1 cellular context compared by ENCODE assay signal in genomic region chr16:11784048-11784780, GRCh38.
TF ChIP-seq lines count a peak whose summit lies in the region.

No MANE protein-coding gene starts in this region.

TF ChIP-seq in liver, 16 proteins besides CTCF, POLR2A, EP300 and RAD21 (continued from another document):
- TF ChIP-seq JUND (IDR thresholded peaks at IDR 0.05): no peak
- no peak for TF ChIP-seq YY1 (IDR thresholded peaks at IDR 0.05)
- no peak for TF ChIP-seq NR2F2 (IDR thresholded peaks at IDR 0.05)
- no peak for TF ChIP-seq FOXA1 (IDR thresholded peaks at IDR 0.05)
